In the genomic region with DNA sequence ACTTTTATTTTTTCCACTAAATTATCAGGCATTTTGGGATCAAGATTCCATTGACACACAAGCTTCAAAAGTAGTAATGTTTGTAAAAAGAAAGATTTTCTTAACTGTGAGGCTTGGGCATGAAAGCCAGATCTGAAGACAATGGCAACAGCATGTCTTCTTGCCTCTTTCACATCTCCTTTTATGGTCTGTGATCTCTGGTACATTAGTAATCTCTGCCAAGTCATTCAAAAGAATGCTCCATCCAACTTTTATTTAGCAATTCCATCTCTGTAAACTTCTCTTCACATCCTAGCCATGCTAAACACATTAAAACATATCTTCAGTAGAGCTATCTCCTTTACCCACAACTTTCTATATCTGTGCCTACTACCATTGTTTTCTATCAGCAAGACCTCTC, we compare ENCODE assay signal across 27 cellular contexts.
A peak's percentile ranks its signal among the peaks of the same experiment; 100 is the strongest.
DNase-seq lines count a peak whose midpoint lies in the region; ATAC-seq, FAIRE-seq and TF ChIP-seq lines count a peak whose summit lies in the region.
"Had no signal": no experiment of that assay in that cellular context is flagged by ENCODE, and none has a peak within 500 bp of the region (broad histone marks: within the 10 kb centered on the region; RNA-seq: fewer than 3 reads in every experiment).

No MANE protein-coding gene starts in this region.

- no peaks in the 10 kb centered on the region for H3K4me1 ChIP-seq in astrocyte (ENCODE audit: insufficient read depth, low read length)
- no peaks in the 10 kb centered on the region for H3K4me1 ChIP-seq in neuronal stem cell (ENCODE audit: control insufficient read depth in 2 of 2, insufficient read depth in 1 of 2, low read depth in 1 of 2, low read length in 2 of 2)
- H3K4me1 ChIP-seq: gastroesophageal sphincter, right atrium auricular region, tibial artery had no signal

- no peak overlapping the region for H2BK12ac ChIP-seq in neuronal stem cell (ENCODE audit: low read length)

- H4K20me1 ChIP-seq in astrocyte (ENCODE audit: insufficient read depth, low read length): no peaks in the 10 kb centered on the region

- H3K14ac ChIP-seq in neuronal stem cell (ENCODE audit: low read length): no peak overlapping the region

- H3K4ac ChIP-seq in neuronal stem cell (ENCODE audit: low read length): no peak overlapping the region

- H3K27ac ChIP-seq in astrocyte (ENCODE audit: low read depth, low read length): no peak overlapping the region
- no peak overlapping the region for H3K27ac ChIP-seq in neuronal stem cell (replicated peaks; ENCODE audit: low read length)
- H3K27ac ChIP-seq: dorsolateral prefrontal cortex, gastroesophageal sphincter, right atrium auricular region, tibial artery had no signal

- H3K27me3 ChIP-seq in astrocyte (ENCODE audit: insufficient read depth, low read length) (no peaks in the 10 kb centered on the region), neuronal stem cell (ENCODE audit: control insufficient read depth in 3 of 3, insufficient read depth in 3 of 3, low read depth in 1 of 3, low read length in 3 of 3) (no peaks in the 10 kb centered on the region)
- H3K27me3 ChIP-seq: dorsolateral prefrontal cortex, gastroesophageal sphincter, right atrium auricular region, tibial artery had no signal

- H3K23ac ChIP-seq in neuronal stem cell (ENCODE audit: low read depth, low read length, poor library complexity): no peak overlapping the region

- DNase-seq in astrocyte (ENCODE audit: low read depth): peak; percentile 4
- DNase-seq in fibroblast of the aortic adventitia (ENCODE audit: low read depth): peak; percentile 15
- DNase-seq in neuronal stem cell (ENCODE audit: low spot score): no peak
- DNase-seq in GM13977 (ENCODE audit: low spot score): no peak
- DNase-seq in NCI-H1417 treated with DMSO at 0.1 percent for 48 hours (lab: John Stamatoyannopoulos, UW): no peak
- DNase-seq: activated naive CD4-positive, alpha-beta T cell treated with anti-CD3 and anti-CD28 coated beads, Interleukin-2, amount 50 U/mL, for 16 hours; anterior cingulate cortex; dorsolateral prefrontal cortex; GDM1; left ventricle myocardium superior; midbrain; NCI-H446; NCI-H82; stimulated activated naive CD8-positive, alpha-beta T cell treated with anti-CD3 and anti-CD28 coated beads, Interleukin-15, amount 100 ng/mL, for 72 hours; SW 1271; T1000; tibial artery had no signal

- no peaks in the 10 kb centered on the region for H3K36me3 Mint-ChIP-seq in astrocyte (ENCODE audit: low read depth, unreplicated experiment)
- H3K36me3 Mint-ChIP-seq: natural killer cell treated with Interleukin-12 subunit alpha and Interleukin-12 subunit beta and Interleukin-15 and Interleukin-18, amount 100 ng/mL, for 72 hours had no signal

- H3K4me3 Mint-ChIP-seq in astrocyte (ENCODE audit: unreplicated experiment): no peak overlapping the region
- H3K4me3 Mint-ChIP-seq: central memory CD8-positive, alpha-beta T cell; natural killer cell treated with Interleukin-12 subunit alpha and Interleukin-12 subunit beta and Interleukin-15 and Interleukin-18, amount 100 ng/mL, for 72 hours; stimulated activated naive CD8-positive, alpha-beta T cell treated with anti-CD3 and anti-CD28 coated beads, Interleukin-15, amount 100 ng/mL, for 72 hours; WTC11 had no signal

- no peaks in the 10 kb centered on the region for H3K79me2 ChIP-seq in astrocyte (ENCODE audit: insufficient read depth, low read length)

- no peak for FAIRE-seq in astrocyte (lab: Jason Lieb, UNC)
- FAIRE-seq: endothelial cell of umbilical vein, islet of Langerhans had no signal

- H3K27ac Mint-ChIP-seq in astrocyte (ENCODE audit: unreplicated experiment): no peak overlapping the region
- H3K27ac Mint-ChIP-seq: natural killer cell treated with Interleukin-12 subunit alpha and Interleukin-12 subunit beta and Interleukin-15 and Interleukin-18, amount 100 ng/mL, for 72 hours; stimulated activated naive CD8-positive, alpha-beta T cell treated with anti-CD3 and anti-CD28 coated beads, Interleukin-15, amount 100 ng/mL, for 72 hours; WTC11 had no signal

- H2BK15ac ChIP-seq in neuronal stem cell (ENCODE audit: low read length): no peak overlapping the region

- H3K4me2 ChIP-seq in astrocyte (ENCODE audit: low read length) (no peak overlapping the region), neuronal stem cell (ENCODE audit: insufficient read depth, low read length, poor library complexity, severe bottlenecking) (no peak overlapping the region)

- no peak for TF ChIP-seq CTCF in astrocyte (IDR thresholded peaks at IDR 0.05; ENCODE audit: insufficient read depth, low read depth, low read length)
- no peak for TF ChIP-seq CTCF in fibroblast of the aortic adventitia (IDR thresholded peaks at IDR 0.05; ENCODE audit: insufficient read depth, low read length)
- TF ChIP-seq CTCF in GM13977 (IDR thresholded peaks at IDR 0.05; ENCODE audit: extremely low read depth, insufficient read depth, missing control alignments): no peak

- H3K4me1 Mint-ChIP-seq in astrocyte (ENCODE audit: low read depth, unreplicated experiment): no peaks in the 10 kb centered on the region
- H3K4me1 Mint-ChIP-seq: central memory CD8-positive, alpha-beta T cell; stimulated activated naive CD8-positive, alpha-beta T cell treated with anti-CD3 and anti-CD28 coated beads, Interleukin-15, amount 100 ng/mL, for 72 hours; WTC11 had no signal

- H3K9me3 ChIP-seq in astrocyte (ENCODE audit: insufficient read depth, low read depth, low read length) (peaks cover 2% of the 10 kb centered on the region), neuronal stem cell (replicated peaks in 1 of 2; ENCODE audit: control insufficient read depth in 2 of 2, insufficient read depth in 1 of 2, low read depth in 1 of 2, low read length in 2 of 2) (peaks cover 2 to 8% of the 10 kb centered on the region in 2 donors)
- H3K9me3 ChIP-seq: gastroesophageal sphincter, right atrium auricular region, tibial artery had no signal

- H3K9ac ChIP-seq in astrocyte (ENCODE audit: low read length) (no peak overlapping the region), neuronal stem cell (ENCODE audit: low read depth, low read length, poor library complexity) (no peak overlapping the region)

- H2AFZ ChIP-seq in astrocyte (ENCODE audit: low read depth, low read length) (peak overlapping the region; percentile 45), neuronal stem cell (ENCODE audit: low read length) (no peak overlapping the region)

- no peaks in the 10 kb centered on the region for H3K27me3 Mint-ChIP-seq in astrocyte (ENCODE audit: low read depth, unreplicated experiment)
- H3K27me3 Mint-ChIP-seq: central memory CD8-positive, alpha-beta T cell; natural killer cell treated with Interleukin-12 subunit alpha and Interleukin-12 subunit beta and Interleukin-15 and Interleukin-18, amount 100 ng/mL, for 72 hours; stimulated activated naive CD8-positive, alpha-beta T cell treated with anti-CD3 and anti-CD28 coated beads, Interleukin-15, amount 100 ng/mL, for 72 hours had no signal

- no peaks in the 10 kb centered on the region for H3K79me1 ChIP-seq in neuronal stem cell (ENCODE audit: low read depth, low read length)

- H2AK5ac ChIP-seq in neuronal stem cell (ENCODE audit: low read depth, low read length): no peak overlapping the region

- in situ Hi-C loops in GM13977 (cut with MboI; ENCODE audit: low pct_unique_long_range_greater_than_20kb, low sequenced_read_pairs, unreplicated experiment): no loop called here

- ATAC-seq in GM18861 (IDR thresholded peaks at IDR 0.05; ENCODE audit: unreplicated experiment): peak; percentile 49
- no peak for ATAC-seq in HG03108 (IDR thresholded peaks at IDR 0.05; ENCODE audit: unreplicated experiment)
- ATAC-seq: gastroesophageal sphincter; HCT116; left ventricle myocardium superior; natural killer cell treated with Interleukin-12 subunit alpha and Interleukin-12 subunit beta and Interleukin-15 and Interleukin-18, amount 100 ng/mL, for 72 hours; stimulated activated naive CD8-positive, alpha-beta T cell treated with anti-CD3 and anti-CD28 coated beads, Interleukin-15, amount 100 ng/mL, for 72 hours; WTC11 had no signal

- no peak overlapping the region for H2BK120ac ChIP-seq in neuronal stem cell (ENCODE audit: low read depth, low read length)

- H3K4me3 ChIP-seq in astrocyte (ENCODE audit: insufficient read depth, low read depth, low read length): no peak overlapping the region
- H3K4me3 ChIP-seq in fibroblast of the aortic adventitia (ENCODE audit: low read depth, low read length): no peak overlapping the region
- H3K4me3 ChIP-seq in neuronal stem cell (ENCODE audit: low read length in 2 of 2): no peak overlapping the region
- H3K4me3 ChIP-seq: dorsolateral prefrontal cortex, gastroesophageal sphincter, right atrium auricular region, tibial artery had no signal

- H3K18ac ChIP-seq in neuronal stem cell (ENCODE audit: low read length): no peak overlapping the region

- peaks cover 10% of the 10 kb centered on the region for H3K9me3 Mint-ChIP-seq in astrocyte (ENCODE audit: unreplicated experiment)
- H3K9me3 Mint-ChIP-seq: natural killer cell treated with Interleukin-12 subunit alpha and Interleukin-12 subunit beta and Interleukin-15 and Interleukin-18, amount 100 ng/mL, for 72 hours had no signal

- no peak overlapping the region for H4K8ac ChIP-seq in neuronal stem cell (ENCODE audit: low read depth, low read length)

- no peak overlapping the region for H4K91ac ChIP-seq in neuronal stem cell (ENCODE audit: low read depth, low read length, poor library complexity)

- H2BK5ac ChIP-seq in neuronal stem cell (ENCODE audit: low read length): no peak overlapping the region

- H3K36me3 ChIP-seq in astrocyte (ENCODE audit: insufficient read depth, low read length) (no peaks in the 10 kb centered on the region), neuronal stem cell (replicated peaks in 1 of 2; ENCODE audit: control insufficient read depth in 2 of 2, insufficient read depth in 2 of 2, low read length in 2 of 2) (no peaks in the 10 kb centered on the region)
- H3K36me3 ChIP-seq: gastroesophageal sphincter, right atrium auricular region, tibial artery had no signal

Comparison
In these comparisons a context has a peak if more than half of its experiments do, and no peak if none do; other contexts are left out.
1. DNase-seq: peak in astrocyte (single experiment) and fibroblast of the aortic adventitia (single experiment); none in neuronal stem cell (single experiment), GM13977 (single experiment) and NCI-H1417 treated with DMSO at 0.1 percent for 48 hours (single experiment).